ENCODE assay signal across 8 cellular contexts in genomic region chr11:10351768-10352641, GRCh38. TPM values are rescaled to one million over a fixed set of nuclear protein-coding genes. Genes with fewer than 3 reads are reported as not detected.
DNase-seq lines count a peak whose midpoint lies in the region; ATAC-seq and TF ChIP-seq lines count a peak whose summit lies in the region.

No MANE protein-coding gene starts in this region.

- H3K4me1 ChIP-seq in ectodermal cell (ENCODE audit: control insufficient read depth, insufficient read depth, low read length), result peaks cover 10% of the 10 kb centered on the region
- H3K4me1 ChIP-seq in lung (ENCODE audit: control insufficient read depth in 2 of 2, insufficient read depth in 2 of 2, low read length in 2 of 2), result peaks cover 5% of the 10 kb centered on the region in 2 donors
- H3K4me1 ChIP-seq in CD8-positive, alpha-beta T cell (ENCODE audit: insufficient read depth, low read length), result no peaks in the 10 kb centered on the region

- H3K27me3 ChIP-seq in ectodermal cell (ENCODE audit: control insufficient read depth, insufficient read depth, low read length, poor library complexity, severe bottlenecking), result peaks cover 86% of the 10 kb centered on the region
- H3K27me3 ChIP-seq in lung (ENCODE audit: control insufficient read depth, insufficient read depth), result no peaks in the 10 kb centered on the region
- H3K27me3 ChIP-seq in CD8-positive, alpha-beta T cell (ENCODE audit: insufficient read depth, low read length), result peaks cover 4% of the 10 kb centered on the region

- ATAC-seq in lung (ENCODE audit: insufficient read depth, low FRiP score), result peak; percentile 66
- ATAC-seq in CD8-positive, alpha-beta T cell, result no peak

- H3K9me3 Mint-ChIP-seq in CD8-positive, alpha-beta T cell, result no peaks in the 10 kb centered on the region

- 1 to 2% methylated on average over 20 of the region's 20 CpGs for WGBS in ectodermal cell, 2 experiments
- 56 to 69% methylated on average over 20 of the region's 20 CpGs for WGBS in lung, 2 donors

- no peak overlapping the region for H3K27ac Mint-ChIP-seq in CD8-positive, alpha-beta T cell

- H3K4me3 ChIP-seq in ectodermal cell (ENCODE audit: insufficient read depth, low read depth, low read length) (no peak overlapping the region), lung (no peak overlapping the region)
- no peak overlapping the region for H3K4me3 ChIP-seq in CD8-positive, alpha-beta T cell (ENCODE audit: low read depth, low read length)

- CTCF ChIA-PET in CD8-positive, alpha-beta T cell (lab: Charles Lee), result no interaction called here

- no peaks in the 10 kb centered on the region for H3K36me3 Mint-ChIP-seq in CD8-positive, alpha-beta T cell

- H3K27ac ChIP-seq in ectodermal cell (ENCODE audit: insufficient read depth, low read depth, low read length, poor library complexity, severe bottlenecking), result peak overlapping the region; percentile 27
- peak overlapping the region; percentile 69 to 89 for H3K27ac ChIP-seq in lung (ENCODE audit: low read depth in 1 of 2, low read length in 1 of 2)
- no peak overlapping the region for H3K27ac ChIP-seq in CD8-positive, alpha-beta T cell (ENCODE audit: low read depth, low read length)

- intact Hi-C loops in CD8-positive, alpha-beta T cell (cut with DNase I, micrococcal nuclease), result no loop called here

- H3K27me3 Mint-ChIP-seq in CD8-positive, alpha-beta T cell (ENCODE audit: low read depth), result peaks cover 10% of the 10 kb centered on the region

- no peak overlapping the region for H3K4me3 Mint-ChIP-seq in CD8-positive, alpha-beta T cell

- DNase-seq in AG08395 (ENCODE audit: low spot score) (peak; percentile 69), NCI-H2081 treated with DMSO at 0.1 percent for 48 hours (lab: John Stamatoyannopoulos, UW) (peak; percentile 83), lung (ENCODE audit: low spot score) (peak; percentile 39), OCI-M1 (lab: John Stamatoyannopoulos, UW) (no peak)
- DNase-seq in CD8-positive, alpha-beta T cell, result no peak
- DNase-seq in activated naive CD4-positive, alpha-beta T cell treated with anti-CD3 and anti-CD28 coated beads, Interleukin-2, amount 50 U/mL, for 16 hours, result no peak
- DNase-seq in stimulated activated CD4-positive, alpha-beta T cell treated with anti-CD3 and anti-CD28 coated beads, Interleukin-2, amount 100 ng/mL, for 48 hours, result no peak

- TF ChIP-seq CTCF in lung (IDR thresholded peaks at IDR 0.05; ENCODE audit: control extremely low read depth, extremely low read depth), result no peak
- no peak for TF ChIP-seq CTCF in CD8-positive, alpha-beta T cell (IDR thresholded peaks at IDR 0.05)

- H3K36me3 ChIP-seq in ectodermal cell (ENCODE audit: control insufficient read depth, insufficient read depth, low read length) (no peaks in the 10 kb centered on the region), lung (ENCODE audit: control insufficient read depth in 2 of 2, insufficient read depth in 2 of 2, low read length in 2 of 2) (no peaks in the 10 kb centered on the region)
- no peaks in the 10 kb centered on the region for H3K36me3 ChIP-seq in CD8-positive, alpha-beta T cell (ENCODE audit: insufficient read depth, low read length)

- no peaks in the 10 kb centered on the region for H3K4me1 Mint-ChIP-seq in CD8-positive, alpha-beta T cell (ENCODE audit: low read depth)

- H3K9me3 ChIP-seq in ectodermal cell (ENCODE audit: control insufficient read depth, low read length) (no peaks in the 10 kb centered on the region), lung (ENCODE audit: control insufficient read depth in 2 of 2, insufficient read depth in 1 of 2, low read length in 1 of 2) (no peaks in the 10 kb centered on the region)
- H3K9me3 ChIP-seq in CD8-positive, alpha-beta T cell (ENCODE audit: low read length), result no peaks in the 10 kb centered on the region

- POLR2A ChIA-PET in CD8-positive, alpha-beta T cell (lab: Charles Lee), result no interaction called here

RNA-seq across cellular contexts. Expression of gene ADM, which starts 47.1 kb away (rescaled TPM):
- polyA plus RNA-seq in ectodermal cell (2013, experiment 1 of 4), result 3.0 TPM
- polyA plus RNA-seq in ectodermal cell (2013, experiment 2 of 4), result 1.8 TPM
- 1.7 TPM for polyA plus RNA-seq in ectodermal cell (2013, experiment 3 of 4)
- 2.0 TPM for polyA plus RNA-seq in ectodermal cell (2013, experiment 4 of 4)
- 10 to 100 TPM; 43.6 to 45.9 TPM for total RNA-seq in lung
- 100 to 1,000 TPM in 1 of 2 donors, 10 to 100 TPM in 1; 16.2 to 349 TPM for polyA plus RNA-seq in lung
- total RNA-seq in CD8-positive, alpha-beta T cell, result under 1 TPM; 0.79 to 0.81 TPM

RNA-seq across cellular contexts. Expression of gene SBF2, which starts 58.0 kb away (rescaled TPM):
- 17.0 TPM for polyA plus RNA-seq in ectodermal cell (2013, experiment 1 of 4)
- polyA plus RNA-seq in ectodermal cell (2013, experiment 2 of 4), result 18.1 TPM
- 16.7 TPM for polyA plus RNA-seq in ectodermal cell (2013, experiment 3 of 4)
- 15.8 TPM for polyA plus RNA-seq in ectodermal cell (2013, experiment 4 of 4)
- total RNA-seq in lung, result 100 to 1,000 TPM in 1 of 2 donors, 10 to 100 TPM in 1; 32.3 to 104 TPM
- polyA plus RNA-seq in lung, result 10 to 100 TPM in 1 of 2 donors, 1 to 10 TPM in 1; 4.4 to 17.4 TPM
- 10 to 100 TPM; 12.6 to 14.3 TPM for total RNA-seq in CD8-positive, alpha-beta T cell

Comparison
In these comparisons a context has a peak if more than half of its experiments do, and no peak if none do; other contexts are left out.
1. DNase-seq: peak in AG08395 (single experiment), NCI-H2081 treated with DMSO at 0.1 percent for 48 hours (single experiment) and lung (single experiment); none in CD8-positive, alpha-beta T cell (0 of 7), activated naive CD4-positive, alpha-beta T cell treated with anti-CD3 and anti-CD28 coated beads, Interleukin-2, amount 50 U/mL, for 16 hours (single experiment), OCI-M1 (single experiment) and stimulated activated CD4-positive, alpha-beta T cell treated with anti-CD3 and anti-CD28 coated beads, Interleukin-2, amount 100 ng/mL, for 48 hours (0 of 2).
2. RNA of gene ADM, which starts 47.1 kb away (total RNA-seq): 43.6 to 45.9 TPM in lung; 0.79 to 0.81 TPM in CD8-positive, alpha-beta T cell; every median in the first group is over 10 times any median in the second.